In the genomic region with DNA sequence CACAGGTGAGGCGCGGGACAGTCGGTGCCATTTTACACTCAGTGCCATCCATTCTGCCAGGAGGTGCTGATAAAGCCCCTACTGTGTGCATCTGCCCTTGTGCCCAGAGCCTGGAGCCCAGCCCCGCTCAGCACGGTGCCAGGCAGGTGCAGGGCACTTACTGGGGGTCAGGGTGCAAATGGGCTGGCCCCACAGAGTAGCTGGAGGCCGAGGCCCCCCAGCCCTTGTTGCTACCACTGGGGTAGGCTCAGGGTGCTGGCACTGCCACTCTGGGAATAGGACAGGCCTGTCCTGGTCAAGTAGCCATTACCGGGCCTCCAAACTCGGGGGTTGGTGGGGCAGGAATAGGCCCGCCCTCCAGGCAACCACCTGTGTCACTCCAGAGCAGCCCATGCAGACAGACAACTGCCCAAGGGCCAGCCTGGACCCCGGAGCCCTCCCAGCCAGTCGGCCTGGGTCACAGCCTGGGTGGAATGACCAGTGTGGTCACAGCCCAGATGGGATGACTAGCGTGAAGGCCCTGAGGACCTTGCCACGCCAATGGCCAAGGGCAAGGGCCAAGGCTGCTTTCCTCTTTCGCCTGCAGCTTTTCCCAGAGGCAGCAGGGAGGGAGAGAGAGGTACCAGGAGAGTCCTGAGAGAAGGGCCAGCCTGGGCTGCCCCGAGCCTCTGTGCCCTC, we compare ENCODE assay signal across 16 cellular contexts. TPM values are rescaled to one million over a fixed set of nuclear protein-coding genes. Genes with fewer than 3 reads are reported as not detected.
A peak's percentile ranks its signal among the peaks of the same experiment; 100 is the strongest.
DNase-seq lines count a peak whose midpoint lies in the region; ATAC-seq, FAIRE-seq and TF ChIP-seq lines count a peak whose summit lies in the region.
"Had no signal": no experiment of that assay in that cellular context is flagged by ENCODE, and none has a peak within 500 bp of the region (broad histone marks: within the 10 kb centered on the region; RNA-seq: fewer than 3 reads in every experiment).

No MANE protein-coding gene starts in this region.

- intact Hi-C loops in left ventricle myocardium inferior (cut with micrococcal nuclease), result no loop called here

- TF ChIP-seq CTCF in left ventricle myocardium inferior (IDR thresholded peaks at IDR 0.05; ENCODE audit: borderline replicate concordance) (no peak), right atrium auricular region (IDR thresholded peaks at IDR 0.05) (no peak), upper lobe of left lung (IDR thresholded peaks at IDR 0.05) (no peak)

- peaks cover 5% of the 10 kb centered on the region for H3K36me3 ChIP-seq in left ventricle myocardium inferior
- no peaks in the 10 kb centered on the region for H3K36me3 ChIP-seq in right atrium auricular region
- H3K36me3 ChIP-seq in upper lobe of left lung, result peaks cover 0 to 22% (median 7%) of the 10 kb centered on the region in 4 donors
- H3K36me3 ChIP-seq: thyroid gland had no signal

- peak overlapping the region; percentile 38 for H3K27ac ChIP-seq in left ventricle myocardium inferior (replicated peaks)
- H3K27ac ChIP-seq in right atrium auricular region, result no peak overlapping the region
- peak overlapping the region in 3 of 4 donors; percentile 28 to 88 (median 63) for H3K27ac ChIP-seq in upper lobe of left lung
- H3K27ac ChIP-seq: hepatocyte, thyroid gland had no signal

- WGBS in upper lobe of left lung, 2 donors, result 93 to 100% methylated on average over 4 to 14 of the region's 15 CpGs

- no peak for FAIRE-seq in GM12892 (lab: Jason Lieb, UNC)

- peaks cover 7% of the 10 kb centered on the region for H3K36me3 Mint-ChIP-seq in activated naive CD8-positive, alpha-beta T cell treated with anti-CD3 and anti-CD28 coated beads, Interleukin-2, amount 50 U/mL, for 24 hours (ENCODE audit: low read depth)

- H3K4me3 ChIP-seq in left ventricle myocardium inferior, result peak overlapping the region; percentile 97
- no peak overlapping the region for H3K4me3 ChIP-seq in right atrium auricular region
- H3K4me3 ChIP-seq in upper lobe of left lung, result no peak overlapping the region
- H3K4me3 ChIP-seq: hepatocyte, thyroid gland had no signal

- H3K9me3 ChIP-seq in left ventricle myocardium inferior (replicated peaks) (no peaks in the 10 kb centered on the region), right atrium auricular region (no peaks in the 10 kb centered on the region), upper lobe of left lung (no peaks in the 10 kb centered on the region)
- H3K9me3 ChIP-seq: thyroid gland had no signal

- H3K4me1 ChIP-seq in left ventricle myocardium inferior, result peaks cover 98% of the 10 kb centered on the region
- peaks cover 0 to 94% of the 10 kb centered on the region in 2 donors for H3K4me1 ChIP-seq in right atrium auricular region
- peaks cover 80 to 97% (median 87%) of the 10 kb centered on the region in 4 donors for H3K4me1 ChIP-seq in upper lobe of left lung

- no peaks in the 10 kb centered on the region for H3K27me3 Mint-ChIP-seq in activated naive CD8-positive, alpha-beta T cell treated with anti-CD3 and anti-CD28 coated beads, Interleukin-2, amount 50 U/mL, for 24 hours

- H3K9me3 Mint-ChIP-seq in activated naive CD8-positive, alpha-beta T cell treated with anti-CD3 and anti-CD28 coated beads, Interleukin-2, amount 50 U/mL, for 24 hours, result no peaks in the 10 kb centered on the region
- H3K9me3 Mint-ChIP-seq: activated T-helper 2 cell treated with anti-CD3 and anti-CD28 coated beads, Interferon-gamma antibody, Interleukin-2, Interleukin-4, amounts not matched to agents 10 μg/mL and 5 μg/mL and 100 μg/mL, durations not matched to agents 14 hours and 24 hours and 36 hours had no signal

- H3K27me3 ChIP-seq in left ventricle myocardium inferior (ENCODE audit: low read depth) (no peaks in the 10 kb centered on the region), right atrium auricular region (no peaks in the 10 kb centered on the region), upper lobe of left lung (no peaks in the 10 kb centered on the region)
- H3K27me3 ChIP-seq: hepatocyte, thyroid gland had no signal

- DNase-seq in left ventricle myocardium inferior (no peak), right atrium auricular region (ENCODE audit: low spot score) (no peak), myocyte (ENCODE audit: low read depth) (peak; percentile 67), upper lobe of left lung (peak in 1 of 2 donors; percentile 64), GM12892 (ENCODE audit: insufficient read length) (no peak)
- no peak for DNase-seq in activated naive CD8-positive, alpha-beta T cell treated with anti-CD3 and anti-CD28 coated beads, Interleukin-2, amount 50 U/mL, for 24 hours
- DNase-seq in activated CD4-positive, CD25-positive, alpha-beta regulatory T cell treated with anti-CD3 and anti-CD28 coated beads, Interleukin-2, amount 50 U/mL, for 72 hours, result no peak
- DNase-seq: activated CD4-positive, alpha-beta T cell treated with anti-CD3 and anti-CD28 coated beads, Interleukin-2, amount 50 U/mL, for 48 hours; dermis blood vessel endothelial cell; DMS153; kidney glomerular epithelial cell; thyroid gland had no signal

- H3K4me3 Mint-ChIP-seq in activated naive CD8-positive, alpha-beta T cell treated with anti-CD3 and anti-CD28 coated beads, Interleukin-2, amount 50 U/mL, for 24 hours, result peak overlapping the region; percentile 21

- H3K4me1 Mint-ChIP-seq in activated naive CD8-positive, alpha-beta T cell treated with anti-CD3 and anti-CD28 coated beads, Interleukin-2, amount 50 U/mL, for 24 hours, result peaks cover 43% of the 10 kb centered on the region

- no peak for ATAC-seq in activated naive CD8-positive, alpha-beta T cell treated with anti-CD3 and anti-CD28 coated beads, Interleukin-2, amount 50 U/mL, for 24 hours
- ATAC-seq in upper lobe of left lung (ENCODE audit: low FRiP score in 2 of 2) (no peak), HG03095 (IDR thresholded peaks at IDR 0.05; ENCODE audit: unreplicated experiment) (no peak)
- ATAC-seq: esophagus mucosa had no signal

- no peak overlapping the region for H3K27ac Mint-ChIP-seq in activated naive CD8-positive, alpha-beta T cell treated with anti-CD3 and anti-CD28 coated beads, Interleukin-2, amount 50 U/mL, for 24 hours

- no peak for TF ChIP-seq POLR2A in upper lobe of left lung (IDR thresholded peaks at IDR 0.05)
- TF ChIP-seq POLR2A in GM12892 (IDR thresholded peaks at IDR 0.05; ENCODE audit: low read depth, low read length), result no peak

- TF ChIP-seq EP300 in upper lobe of left lung (IDR thresholded peaks at IDR 0.05), result no peak

RNA-seq across cellular contexts. Expression of a gene that starts 3.0 kb away (rescaled TPM):
- total RNA-seq in left ventricle myocardium inferior (28.5 TPM), right atrium auricular region (10 to 100 TPM; 21.9 to 43.5 TPM), myocyte (87.3 and 113 TPM in 2 replicates), upper lobe of left lung (100 to 1,000 TPM in 5 of 6 donors, 10 to 100 TPM in 1; 65.2 to 259 (median 131) TPM)
- polyA plus RNA-seq in myocyte (2012), result 122 TPM
- polyA plus RNA-seq in GM12892 (2012; ENCODE audit: missing spikeins), result 7.4 TPM

RNA-seq across cellular contexts. Expression of a gene that starts 31.6 kb away (rescaled TPM):
- total RNA-seq in left ventricle myocardium inferior, result 218 TPM
- 100 to 1,000 TPM; 113 to 158 TPM for total RNA-seq in right atrium auricular region
- total RNA-seq in myocyte, result 11.2 and 20.2 TPM in 2 replicates
- 11.3 TPM for polyA plus RNA-seq in myocyte (2012)
- total RNA-seq in upper lobe of left lung, result 10 to 100 TPM in 1 of 6 donors, 1 to 10 TPM in 5; 4.9 to 34.6 (median 6.2) TPM
- not detected for polyA plus RNA-seq in GM12892 (2012; ENCODE audit: missing spikeins)

Comparison
In these comparisons a context has a peak if more than half of its experiments do, and no peak if none do; other contexts are left out.
1. H3K27ac ChIP-seq: peak in left ventricle myocardium inferior (single experiment) and upper lobe of left lung (3 of 4); none in right atrium auricular region (0 of 2).